ENCODE assay signal across 23 cellular contexts in genomic region chr1:219639843-219640606, GRCh38. TPM values are rescaled to one million over a fixed set of nuclear protein-coding genes. Genes with fewer than 3 reads are reported as not detected.
DNase-seq lines count a peak whose midpoint lies in the region; ATAC-seq and TF ChIP-seq lines count a peak whose summit lies in the region.
"Had no signal": no experiment of that assay in that cellular context is flagged by ENCODE, and none has a peak within 500 bp of the region (broad histone marks: within the 10 kb centered on the region; RNA-seq: fewer than 3 reads in every experiment).

No MANE protein-coding gene starts in this region.

- in situ Hi-C loops in astrocyte of the spinal cord (cut with HindIII; ENCODE audit: low sequenced_read_pairs) = no loop called here

- no peak for TF ChIP-seq CTCF in astrocyte of the spinal cord (IDR thresholded peaks at IDR 0.05; ENCODE audit: low read depth, low read length)
- no peak for TF ChIP-seq CTCF in foreskin keratinocyte (conservative IDR thresholded peaks at IDR 0.05)

- H3K27ac ChIP-seq in foreskin keratinocyte = no peak overlapping the region

- no peaks in the 10 kb centered on the region for H3K27me3 ChIP-seq in foreskin keratinocyte
- H3K27me3 ChIP-seq: tibial nerve had no signal

- H3K4me3 ChIP-seq in astrocyte of the spinal cord (ENCODE audit: low read depth, low read length) = no peak overlapping the region
- H3K4me3 ChIP-seq: skin epidermis, tibial nerve had no signal

- ATAC-seq in foreskin keratinocyte = peak; percentile 51
- no peak for ATAC-seq in GM18520 (IDR thresholded peaks at IDR 0.05; ENCODE audit: unreplicated experiment)
- ATAC-seq in GM19455 (IDR thresholded peaks at IDR 0.05; ENCODE audit: unreplicated experiment) = no peak
- ATAC-seq: CD8-positive, alpha-beta T cell; left lobe of liver; stimulated activated naive CD8-positive, alpha-beta T cell treated with anti-CD3 and anti-CD28 coated beads, Interleukin-15, Interleukin-2, amounts not matched to agents 100 U/mL and 50 U/mL, for 24 hours had no signal

- peak; percentile 35 for DNase-seq in NCI-H146 (lab: John Stamatoyannopoulos, UW)
- DNase-seq in astrocyte of the spinal cord (ENCODE audit: low read depth, low spot score) = peak; percentile 15
- peak; percentile 2 to 18 for DNase-seq in foreskin keratinocyte
- DNase-seq in stromal cell of bone marrow (ENCODE audit: low read depth) = peak; percentile 70
- no peak for DNase-seq in middle frontal gyrus (ENCODE audit: extremely low spot score, low spot score)
- DNase-seq: activated CD4-positive, alpha-beta T cell treated with anti-CD3 and anti-CD28 coated beads for 48 hours; CD8-positive, alpha-beta T cell; dermis blood vessel endothelial cell; DMS79; Karpas-422; NCI-H1092 treated with DMSO at 0.1 percent for 48 hours; NCI-H2107; NCI-H526; nephron progenitor cell; SHP77; stimulated activated CD4-positive, alpha-beta T cell treated with anti-CD3 and anti-CD28 coated beads, Interleukin-2, amount 100 ng/mL, for 48 hours; stimulated activated naive CD8-positive, alpha-beta T cell treated with anti-CD3 and anti-CD28 coated beads, Interleukin-15, Interleukin-2, amounts not matched to agents 100 U/mL and 50 U/mL, for 24 hours; SW 1271 had no signal

- no peaks in the 10 kb centered on the region for H3K4me1 ChIP-seq in foreskin keratinocyte

RNA-seq across cellular contexts. Expression of gene ZC3H11B, which starts 27.1 kb away (rescaled TPM):
- 0.07 and 0.14 TPM in 2 replicates for total RNA-seq in foreskin keratinocyte
- polyA plus RNA-seq in foreskin keratinocyte = not detected in 2 replicates
- total RNA-seq: left lobe of liver had no signal
